Comparison of ENCODE assay signal across 8 cellular contexts in the genomic region with DNA sequence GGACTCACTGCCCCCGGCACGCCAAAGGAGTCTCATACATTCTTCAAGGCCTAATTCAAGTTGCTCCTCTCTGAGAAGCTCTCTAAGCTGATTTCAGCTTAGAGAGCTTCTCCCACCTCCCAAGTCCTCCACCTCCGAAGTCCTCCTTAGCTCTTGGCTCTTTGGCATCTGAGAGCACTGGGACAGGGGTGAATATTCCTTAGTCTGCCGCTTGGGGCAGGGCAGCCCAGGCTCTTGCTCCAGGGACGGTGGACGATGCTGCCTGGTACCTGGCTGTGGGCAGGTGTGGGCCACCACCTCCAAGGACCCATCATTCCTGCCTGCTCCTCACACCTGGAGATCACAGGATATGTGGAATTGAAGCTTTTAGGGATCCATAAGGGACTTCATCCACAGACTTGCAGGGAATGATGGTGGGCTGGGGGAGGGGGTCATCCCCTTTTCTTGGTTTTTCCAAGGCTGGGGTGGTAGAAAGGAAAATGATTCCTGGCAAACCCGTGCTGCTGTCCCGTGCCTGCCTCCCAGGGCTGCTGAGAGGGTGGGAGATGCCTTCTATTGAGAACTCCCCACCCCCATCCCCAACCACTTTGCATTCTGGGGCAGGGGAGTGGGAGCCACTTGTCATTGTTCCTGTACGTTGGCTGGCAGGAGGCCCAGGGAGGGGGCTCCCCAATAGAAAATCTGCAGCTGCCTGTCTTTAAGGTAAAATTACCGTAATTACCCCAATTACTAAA. TPM values are rescaled to one million over a fixed set of nuclear protein-coding genes. Genes with fewer than 3 reads are reported as not detected.
DNase-seq lines count a peak whose midpoint lies in the region; ATAC-seq, FAIRE-seq and TF ChIP-seq lines count a peak whose summit lies in the region.

No MANE protein-coding gene starts in this region.

- no peaks in the 10 kb centered on the region for H4K20me1 ChIP-seq in K562 (replicated peaks; ENCODE audit: control insufficient read depth, insufficient read depth, low read length)

- no peaks in the 10 kb centered on the region for H3K27me3 ChIP-seq in Peyer's patch
- H3K27me3 ChIP-seq in K562 (ENCODE audit: control insufficient read depth in 2 of 2, insufficient read depth in 2 of 2, low read length in 2 of 2), result peaks cover 10 to 40% of the 10 kb centered on the region in 2 experiments
- no peaks in the 10 kb centered on the region for H3K27me3 ChIP-seq in thoracic aorta (replicated peaks; ENCODE audit: insufficient read depth)

- no TSS peak for BruUV-seq in K562 (replicated peaks; lab: Mats Ljungman, UMichigan)

- no peak overlapping the region for H3K9ac ChIP-seq in K562 (ENCODE audit: insufficient read depth in 1 of 2, low read depth in 2 of 2, low read length in 2 of 2)

- H3K9me3 ChIP-seq in Peyer's patch, result no peaks in the 10 kb centered on the region
- H3K9me3 ChIP-seq in K562 (replicated peaks; ENCODE audit: control insufficient read depth, insufficient read depth, low read depth, low read length), result no peaks in the 10 kb centered on the region
- H3K9me3 ChIP-seq in thoracic aorta, result no peaks in the 10 kb centered on the region

- H2AFZ ChIP-seq in K562 (ENCODE audit: low read depth, low read length), result no peak overlapping the region

- intact Hi-C loops in K562 (cut with micrococcal nuclease), result no loop called here

- H3K27ac ChIP-seq in Peyer's patch, result no peak overlapping the region
- no peak overlapping the region for H3K27ac ChIP-seq in K562 (ENCODE audit: extremely low read depth, low read depth, low read length)
- H3K27ac ChIP-seq in thoracic aorta, result no peak overlapping the region

- CTCF ChIA-PET in K562 (lab: Yijun Ruan, JAX; ENCODE audit: low intra/inter-chr PET ratio), result interaction anchor here (0.6 to 1.2 kb wide), 4 partner anchors 78 to 234 kb away, joined by 3 to 4 read pairs (median 3); no protein-coding TSS in a partner anchor

- H3K4me2 ChIP-seq in K562 (ENCODE audit: insufficient read depth, low read length), result no peak overlapping the region

- H3K4me3 ChIP-seq in HFF-Myc (replicated peaks; ENCODE audit: low read depth, low read length), result no peak overlapping the region
- H3K4me3 ChIP-seq in Peyer's patch, result no peak overlapping the region
- H3K4me3 ChIP-seq in K562, result no peak overlapping the region
- no peak overlapping the region for H3K4me3 ChIP-seq in thoracic aorta

- in situ Hi-C loops in K562 (cut with MboI), result no loop called here

- WGBS in K562 (ENCODE audit: insufficient coverage, low coverage, missing lambda C conversion rate), result 3% methylated on average over 10 of the region's 10 CpGs

- TF ChIP-seq EP300 in K562 (IDR thresholded peaks at IDR 0.05; ENCODE audit: low read length), result no peak

- peak; percentile 75 for FAIRE-seq in K562 (lab: Jason Lieb, UNC)

- TF ChIP-seq CTCF in HFF-Myc (IDR thresholded peaks at IDR 0.05; ENCODE audit: low read depth, low read length, missing control alignments) (peak; percentile 68), Peyer's patch (IDR thresholded peaks at IDR 0.05) (peak; percentile 18 to 61 (median 44)), K562 (IDR thresholded peaks at IDR 0.05 in 2 of 3, conservative IDR thresholded peaks at IDR 0.05 in 1 of 3; ENCODE audit: insufficient read depth in 2 of 3, low read depth in 1 of 3, low read length in 3 of 3) (peak; percentile 81 to 86 (median 81)), thoracic aorta (IDR thresholded peaks at IDR 0.05) (peak; percentile 23)

- peak; percentile 80 for DNase-seq in COR-L47 (lab: John Stamatoyannopoulos, UW)
- DNase-seq in HFF-Myc (ENCODE audit: extremely low read depth, low read depth), result no peak
- DNase-seq in Peyer's patch, result peak in 1 of 3 donors; percentile 50
- peak; percentile 64 to 74 (median 66) for DNase-seq in K562 (ENCODE audit: extremely low read depth in 1 of 4, low spot score in 3 of 4)
- DNase-seq in left kidney (ENCODE audit: low read depth, low spot score), result peak; percentile 67
- no peak for DNase-seq in thoracic aorta (ENCODE audit: low spot score)
- DNase-seq in effector CD8-positive, alpha-beta T cell (lab: John Stamatoyannopoulos, UW), result no peak

- no peaks in the 10 kb centered on the region for H3K4me1 ChIP-seq in Peyer's patch
- H3K4me1 ChIP-seq in K562 (replicated peaks in 1 of 2; ENCODE audit: control insufficient read depth in 2 of 2, insufficient read depth in 2 of 2, low read length in 2 of 2), result no peaks in the 10 kb centered on the region
- no peaks in the 10 kb centered on the region for H3K4me1 ChIP-seq in thoracic aorta (ENCODE audit: control insufficient read depth in 1 of 2, low read depth in 2 of 2)

- no peak for TF ChIP-seq POLR2A in Peyer's patch (IDR thresholded peaks at IDR 0.05)
- no peak for TF ChIP-seq POLR2A in K562 (conservative IDR thresholded peaks at IDR 0.05)

- no peaks in the 10 kb centered on the region for H3K79me2 ChIP-seq in K562 (ENCODE audit: control insufficient read depth, insufficient read depth, low read length)

- ATAC-seq in K562 (peak; percentile 98), thoracic aorta (ENCODE audit: insufficient number of reproducible peaks, low FRiP score, low read depth) (no peak), HG03439 (IDR thresholded peaks at IDR 0.05; ENCODE audit: unreplicated experiment) (no peak)

- no peaks in the 10 kb centered on the region for H3K9me1 ChIP-seq in K562 (ENCODE audit: control insufficient read depth, insufficient read depth, low read length)

- POLR2A ChIA-PET in K562 (lab: Yijun Ruan, JAX), result interaction anchor here (0.6 kb wide), 2 partner anchors 30 to 114 kb away, joined by 3 read pairs; no protein-coding TSS in a partner anchor

- no peaks in the 10 kb centered on the region for H3K36me3 ChIP-seq in Peyer's patch
- H3K36me3 ChIP-seq in K562 (ENCODE audit: control insufficient read depth, insufficient read depth, low read length), result no peaks in the 10 kb centered on the region
- H3K36me3 ChIP-seq in thoracic aorta, result no peaks in the 10 kb centered on the region

- peak; percentile 44 to 73 for TF ChIP-seq RAD21 in K562 (CRISPR knock-in tag; conservative IDR thresholded peaks at IDR 0.05 in 1 of 2, IDR thresholded peaks at IDR 0.05 in 1 of 2)

TF ChIP-seq in K562, 482 proteins besides CTCF, POLR2A, EP300 and RAD21 (continues in another document):
- TF ChIP-seq BCOR (IDR thresholded peaks at IDR 0.05) (no peak), KLF16 (IDR thresholded peaks at IDR 0.05) (0 out of 2 replicates have a peak, but pooled peaks have one; percentile 30), ZNF644 (tag; IDR thresholded peaks at IDR 0.05; ENCODE audit: low read depth) (no peak)

RNA-seq across cellular contexts. Expression of a gene that starts 57.4 kb away (rescaled TPM):
- not detected for total RNA-seq in Peyer's patch
- total RNA-seq in K562 (2011; cell fraction: chromatin; rRNA removed; ENCODE audit: low replicate concordance), result 0.09 TPM in 1 of 2 replicates, not detected in the other
- not detected in 2 replicates for total RNA-seq in K562 (2011; cell fraction: nucleolus; rRNA removed)
- total RNA-seq in K562 (2011; cell fraction: nucleoplasm; rRNA removed), result not detected in 2 replicates
- total RNA-seq in K562 (2014; rRNA removed), result not detected in 2 replicates
- total RNA-seq in K562 (2014; rRNA removed; fragmentation: Illumina TruSeq; extraction: Trizol), result not detected in 2 replicates
- total RNA-seq in K562 (2015; rRNA removed; fragmentation: Illumina TruSeq; extraction: Trizol), result not detected in 2 replicates
- total RNA-seq in K562 (2021), result not detected in 2 replicates
- not detected in 2 replicates for polyA plus RNA-seq in K562 (2011; rRNA removed)
- not detected in 2 replicates for polyA plus RNA-seq in K562 (2011; cell fraction: cytosol; rRNA removed)
- polyA plus RNA-seq in K562 (2011; cell fraction: nucleus; rRNA removed), result 0.10 and 0.11 TPM in 2 replicates
- polyA plus RNA-seq in K562 (2012), result 0.03 TPM in 1 of 2 replicates, not detected in the other
- polyA plus RNA-seq in K562 (2014; fragmentation: Illumina TruSeq; extraction: Trizol), result not detected in 2 replicates
- polyA plus RNA-seq in K562 (2014; fragmentation: Nextera tagmentation; extraction: Ambion mirVana), result not detected
- polyA plus RNA-seq in K562 (2014; rRNA removed), result not detected in 2 replicates
- not detected in 2 replicates for polyA minus RNA-seq in K562 (2011; rRNA and poly(A)+ RNA removed)
- polyA minus RNA-seq in K562 (2011; cell fraction: cytosol; rRNA and poly(A)+ RNA removed), result not detected in 2 replicates
- polyA minus RNA-seq in K562 (2011; cell fraction: nucleus; rRNA and poly(A)+ RNA removed), result not detected in 2 replicates
- total RNA-seq in thoracic aorta, result not detected

Comparison
In these comparisons a context has a peak if more than half of its experiments do, and no peak if none do; other contexts are left out.
1. DNase-seq: peak in COR-L47 (single experiment), K562 (4 of 4) and left kidney (single experiment); none in HFF-Myc (single experiment), thoracic aorta (single experiment) and effector CD8-positive, alpha-beta T cell (single experiment).
2. CTCF ChIP-seq: peak in every context shown above with its lines; median percentile 81 in K562; 68 in HFF-Myc; 44 in Peyer's patch; 23 in thoracic aorta.